16 cellular contexts compared by ENCODE assay signal in the genomic region with DNA sequence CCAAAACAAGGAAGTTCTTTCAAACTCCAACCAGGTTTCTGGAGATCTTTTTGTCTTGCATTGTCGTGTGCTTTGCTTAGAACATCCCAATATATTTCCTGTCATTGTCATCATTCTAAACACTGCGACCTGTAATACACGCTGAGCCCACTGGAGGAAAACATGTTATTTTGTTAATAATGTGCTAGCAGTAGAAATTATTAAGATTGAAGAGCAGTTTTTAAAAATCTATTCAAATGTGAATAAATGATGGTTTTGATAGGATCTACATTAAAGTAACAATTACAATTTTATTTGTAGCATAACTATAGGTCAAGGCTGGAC.
DNase-seq lines count a peak whose midpoint lies in the region; ATAC-seq and TF ChIP-seq lines count a peak whose summit lies in the region.
"Had no signal": no experiment of that assay in that cellular context is flagged by ENCODE, and none has a peak within 500 bp of the region (broad histone marks: within the 10 kb centered on the region; RNA-seq: fewer than 3 reads in every experiment).

No MANE protein-coding gene starts in this region.

- H3K9me3 ChIP-seq in heart right ventricle = no peaks in the 10 kb centered on the region
- H3K9me3 ChIP-seq in OCI-LY1 (ENCODE audit: low read length) = no peaks in the 10 kb centered on the region
- no peaks in the 10 kb centered on the region for H3K9me3 ChIP-seq in upper lobe of left lung
- no peaks in the 10 kb centered on the region for H3K9me3 ChIP-seq in adrenal gland (replicated peaks in 1 of 3)
- H3K9me3 ChIP-seq: prostate gland had no signal

- H2AFZ ChIP-seq in OCI-LY1 (ENCODE audit: low read length) = no peak overlapping the region

- no peak for DNase-seq in heart right ventricle
- DNase-seq in left cardiac atrium = no peak
- DNase-seq in dorsolateral prefrontal cortex = no peak
- no peak for DNase-seq in upper lobe of left lung
- DNase-seq in NK-92 treated with Interleukin-12 subunit alpha and Interleukin-12 subunit beta, amount 100 ng/mL, for 24 hours (lab: John Stamatoyannopoulos, UW) = no peak
- no peak for DNase-seq in adrenal gland
- DNase-seq: AML-193, DMS79, head of caudate nucleus, KBM-7, kidney glomerular epithelial cell, NCI-H1417 treated with DMSO at 0.1 percent for 48 hours, PC-3 had no signal

- TF ChIP-seq EP300 in upper lobe of left lung (IDR thresholded peaks at IDR 0.05) = no peak

- TF ChIP-seq POLR2A in upper lobe of left lung (IDR thresholded peaks at IDR 0.05) (no peak), adrenal gland (IDR thresholded peaks at IDR 0.05) (no peak)

- peaks cover 100% of the 10 kb centered on the region for H3K79me2 ChIP-seq in OCI-LY1 (ENCODE audit: insufficient read depth, low read length)

- H3K4me2 ChIP-seq in OCI-LY1 (ENCODE audit: low read length) = no peak overlapping the region

- H3K36me3 ChIP-seq in heart right ventricle = no peaks in the 10 kb centered on the region
- peaks cover 95% of the 10 kb centered on the region for H3K36me3 ChIP-seq in OCI-LY1 (ENCODE audit: insufficient read depth, low read length)
- H3K36me3 ChIP-seq in upper lobe of left lung = no peaks in the 10 kb centered on the region
- H3K36me3 ChIP-seq in adrenal gland (replicated peaks in 1 of 2) = no peaks in the 10 kb centered on the region
- H3K36me3 ChIP-seq: prostate gland had no signal

- no peak overlapping the region for H3K9ac ChIP-seq in OCI-LY1 (ENCODE audit: low read length)

- H3K27ac ChIP-seq in heart right ventricle (peak overlapping the region in 5 of 10 donors; percentile 10 to 29 (median 27)), OCI-LY1 (ENCODE audit: low read depth, low read length, poor library complexity, severe bottlenecking) (no peak overlapping the region), dorsolateral prefrontal cortex (peak overlapping the region in 39 of 59 donors; percentile 0 to 77 (median 45)), upper lobe of left lung (peak overlapping the region in 1 of 4 donors; percentile 57), adrenal gland (no peak overlapping the region)
- H3K27ac ChIP-seq: prostate gland had no signal

- H3K9me2 ChIP-seq in OCI-LY1 (ENCODE audit: low read depth, low read length) = no peaks in the 10 kb centered on the region

- peak in 5 of 8 donors; percentile 42 to 78 (median 66) for ATAC-seq in heart right ventricle
- ATAC-seq in left cardiac atrium = no peak
- no peak for ATAC-seq in upper lobe of left lung (ENCODE audit: low FRiP score in 2 of 2)
- ATAC-seq in HG02870 (IDR thresholded peaks at IDR 0.05; ENCODE audit: unreplicated experiment) = no peak
- ATAC-seq: PC-3 had no signal

- no peaks in the 10 kb centered on the region for H3F3A ChIP-seq in OCI-LY1 (ENCODE audit: insufficient read depth, low read length)

- H3K4me3 ChIP-seq in heart right ventricle (no peak overlapping the region), OCI-LY1 (ENCODE audit: low read depth, low read length, poor library complexity, severe bottlenecking) (no peak overlapping the region), dorsolateral prefrontal cortex (peak overlapping the region in 2 of 59 donors; percentile 2 to 6), upper lobe of left lung (no peak overlapping the region), adrenal gland (no peak overlapping the region)
- H3K4me3 ChIP-seq: prostate gland had no signal

- peaks cover 0 to 51% (median 16%) of the 10 kb centered on the region in 9 donors for H3K4me1 ChIP-seq in heart right ventricle
- H3K4me1 ChIP-seq in OCI-LY1 (ENCODE audit: insufficient read depth, low read length, severe bottlenecking) = peaks cover 41% of the 10 kb centered on the region
- peaks cover 6 to 36% (median 31%) of the 10 kb centered on the region in 4 donors for H3K4me1 ChIP-seq in upper lobe of left lung
- no peaks in the 10 kb centered on the region for H3K4me1 ChIP-seq in adrenal gland (replicated peaks in 1 of 2)
- H3K4me1 ChIP-seq: prostate gland had no signal

- peaks cover 2% of the 10 kb centered on the region; the same call in 1 of the 2 replicates for H4K20me1 ChIP-seq in OCI-LY1 (ENCODE audit: insufficient read depth, low read length)

- TF ChIP-seq CTCF in heart right ventricle (IDR thresholded peaks at IDR 0.05) = peak in 2 of 9 donors; percentile 16 to 29
- peak; percentile 7; the same call in 1 of the 2 replicates for TF ChIP-seq CTCF in OCI-LY1 (IDR thresholded peaks at IDR 0.05; ENCODE audit: low read length)
- peak in 10 of 56 donors; percentile 9 to 39 (median 20) for TF ChIP-seq CTCF in dorsolateral prefrontal cortex (IDR thresholded peaks at IDR 0.05 in 54 of 56, conservative IDR thresholded peaks at IDR 0.05 in 2 of 56; ENCODE audit: low read depth in 1 of 56, partially characterized antibody in 56 of 56)
- TF ChIP-seq CTCF in upper lobe of left lung (IDR thresholded peaks at IDR 0.05) = peak in 5 of 6 experiments; percentile 15 to 50 (median 17)
- peak in 1 of 6 experiments; percentile 26 for TF ChIP-seq CTCF in adrenal gland (IDR thresholded peaks at IDR 0.05)

- intact Hi-C loops in heart right ventricle (cut with DNase I) (no loop called here), left cardiac atrium (cut with DNase I) (no loop called here), dorsolateral prefrontal cortex (cut with DNase I) (loop anchor here in 1 of 2 donors (10.0 kb wide), 1 partner anchor 133 kb away; no protein-coding TSS in a partner anchor), adrenal gland (cut with DNase I) (no loop called here)

- H3K27me3 ChIP-seq in heart right ventricle (no peaks in the 10 kb centered on the region), OCI-LY1 (ENCODE audit: insufficient read depth, low read length) (no peaks in the 10 kb centered on the region), dorsolateral prefrontal cortex (no peaks in the 10 kb centered on the region), upper lobe of left lung (no peaks in the 10 kb centered on the region), adrenal gland (no peaks in the 10 kb centered on the region)

- 61 to 69% methylated on average over 3 of the region's 3 CpGs for WGBS in heart right ventricle, 2 donors
- 54 to 57% methylated on average over 3 of the region's 3 CpGs for WGBS in upper lobe of left lung, 2 donors
- WGBS in adrenal gland, 4 donors = 76 to 87% (median 85%) methylated on average over 3 of the region's 3 CpGs

Comparison
In these comparisons a context has a peak if more than half of its experiments do, and no peak if none do; other contexts are left out.
1. ATAC-seq: peak in heart right ventricle (5 of 8); none in left cardiac atrium (0 of 2), upper lobe of left lung (0 of 2) and HG02870 (single experiment).
2. H3K27ac ChIP-seq: peak in dorsolateral prefrontal cortex (39 of 59); none in OCI-LY1 (single experiment) and adrenal gland (0 of 5).